In genomic region chr11:21769188-21769587, GRCh38 we compare ENCODE assay signal across 1 cellular context.
TF ChIP-seq lines count a peak whose summit lies in the region.

No MANE protein-coding gene starts in this region.

TF ChIP-seq in GM23338, 12 proteins besides CTCF, POLR2A, EP300 and RAD21 (continued from another document):
- TF ChIP-seq REST (IDR thresholded peaks at IDR 0.05; ENCODE audit: unreplicated experiment), result no peak
- no peak for TF ChIP-seq ZNF331 (CRISPR knock-in tag; IDR thresholded peaks at IDR 0.05; ENCODE audit: low read depth)
TF ChIP-seq in GM23338: peak in this region for 0.
